ENCODE assay signal across 15 cellular contexts in the genomic region with DNA sequence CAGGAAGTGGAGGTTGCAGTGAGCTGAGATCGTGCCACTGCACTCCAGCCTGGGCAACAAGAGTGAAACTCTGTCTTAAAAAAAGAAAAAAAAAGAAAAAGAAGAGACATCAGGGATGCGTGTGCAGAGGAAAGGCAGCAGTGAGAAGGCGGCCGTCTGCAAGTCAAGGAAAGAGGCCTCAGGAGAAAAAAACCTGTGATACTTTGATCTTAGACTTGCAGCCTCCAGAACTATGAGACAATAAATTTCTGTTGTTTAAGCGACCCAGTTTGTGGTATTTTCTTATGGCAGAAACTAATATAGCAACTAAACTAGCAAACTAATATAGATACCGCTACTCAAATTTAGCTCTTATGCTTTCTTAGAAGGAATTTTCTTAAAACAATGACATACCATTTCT. TPM values are rescaled to one million over a fixed set of nuclear protein-coding genes. Genes with fewer than 3 reads are reported as not detected.
DNase-seq lines count a peak whose midpoint lies in the region; ATAC-seq and TF ChIP-seq lines count a peak whose summit lies in the region.
"Had no signal": no experiment of that assay in that cellular context is flagged by ENCODE, and none has a peak within 500 bp of the region (broad histone marks: within the 10 kb centered on the region; RNA-seq: fewer than 3 reads in every experiment).

No MANE protein-coding gene starts in this region.

- H3K36me3 Mint-ChIP-seq in activated T-cell treated with anti-CD3 and anti-CD28 coated beads, Interleukin-2, amount 50 U/mL, for 24 hours (ENCODE audit: low read depth), result no peaks in the 10 kb centered on the region
- peaks cover 31% of the 10 kb centered on the region for H3K36me3 Mint-ChIP-seq in activated B cell treated with CpG ODN at 0.5 μM for 24 hours (ENCODE audit: low read depth)
- peaks cover 3% of the 10 kb centered on the region for H3K36me3 Mint-ChIP-seq in effector memory CD8-positive, alpha-beta T cell (ENCODE audit: insufficient read depth)

- H3K79me2 ChIP-seq in DND-41 (ENCODE audit: insufficient read depth, low read length), result no peaks in the 10 kb centered on the region

- peak overlapping the region; percentile 66 for H3K27ac Mint-ChIP-seq in activated T-cell treated with anti-CD3 and anti-CD28 coated beads, Interleukin-2, amount 50 U/mL, for 24 hours
- peak overlapping the region; percentile 50 for H3K27ac Mint-ChIP-seq in activated B cell treated with CpG ODN at 0.5 μM for 24 hours
- peak overlapping the region; percentile 44 to 84 for H3K27ac Mint-ChIP-seq in effector memory CD8-positive, alpha-beta T cell
- H3K27ac Mint-ChIP-seq: GM23338 had no signal

- peak; percentile 20; the same call in 1 of the 3 replicates for ATAC-seq in DND-41 (ENCODE audit: insufficient read depth, low read depth)
- no peak for ATAC-seq in activated B cell treated with CpG ODN at 0.5 μM for 24 hours (ENCODE audit: low read depth)
- ATAC-seq in effector memory CD8-positive, alpha-beta T cell (replicated peaks), result no peak
- ATAC-seq: GM23338 had no signal

- CTCF ChIA-PET in activated B cell treated with CpG ODN at 0.5 μM for 24 hours (lab: Charles Lee), result no interaction called here

- intact Hi-C loops in activated B cell treated with CpG ODN at 0.5 μM for 24 hours (cut with micrococcal nuclease), result no loop called here

- no peak overlapping the region for H3K4me2 ChIP-seq in DND-41 (ENCODE audit: insufficient read depth, low read length)
- H3K4me2 ChIP-seq: GM23338 had no signal

- H3K4me1 ChIP-seq in DND-41 (ENCODE audit: insufficient read depth, low read length), result peaks cover 19% of the 10 kb centered on the region

- H3K36me3 ChIP-seq in DND-41 (ENCODE audit: insufficient read depth, low read length), result no peaks in the 10 kb centered on the region

- DNase-seq in activated T-cell treated with anti-CD3 and anti-CD28 coated beads, Interleukin-2, amount 50 U/mL, for 24 hours, result no peak
- DNase-seq in activated T-cell treated with anti-CD3 and anti-CD28 coated beads for 4 hours, result no peak
- DNase-seq in DND-41, result no peak
- no peak for DNase-seq in activated B cell treated with CpG ODN at 0.5 μM for 24 hours
- no peak for DNase-seq in effector memory CD8-positive, alpha-beta T cell
- DNase-seq in NOMO-1 treated with dmso at 0.1 percent for 144 hours (lab: John Stamatoyannopoulos, UW; ENCODE audit: unreplicated experiment), result no peak
- no peak for DNase-seq in NCI-H2107 treated with DMSO at 0.1 percent for 48 hours (lab: John Stamatoyannopoulos, UW; ENCODE audit: unreplicated experiment)
- DNase-seq: AML-193, Calu3, KBM-7, NCI-H1436 treated with DMSO at 0.1 percent for 48 hours, NCI-H2081, NCI-H524 had no signal

- peaks cover 42% of the 10 kb centered on the region for H3K4me1 Mint-ChIP-seq in activated T-cell treated with anti-CD3 and anti-CD28 coated beads, Interleukin-2, amount 50 U/mL, for 24 hours (ENCODE audit: low read depth)
- H3K4me1 Mint-ChIP-seq in activated B cell treated with CpG ODN at 0.5 μM for 24 hours, result peaks cover 26% of the 10 kb centered on the region
- peaks cover 13 to 25% of the 10 kb centered on the region in 2 donors for H3K4me1 Mint-ChIP-seq in effector memory CD8-positive, alpha-beta T cell (ENCODE audit: low read depth in 2 of 2)

- H3K4me3 ChIP-seq in DND-41 (ENCODE audit: low read depth in 1 of 2, low read length in 2 of 2), result no peak overlapping the region
- H3K4me3 ChIP-seq: GM23338 had no signal

- POLR2A ChIA-PET in activated B cell treated with CpG ODN at 0.5 μM for 24 hours (lab: Charles Lee), result interaction anchor here (1.6 kb wide), 1 partner anchor 9 kb away, joined by 4 read pairs; no protein-coding TSS in a partner anchor

- no peaks in the 10 kb centered on the region for H3K27me3 Mint-ChIP-seq in activated T-cell treated with anti-CD3 and anti-CD28 coated beads, Interleukin-2, amount 50 U/mL, for 24 hours
- H3K27me3 Mint-ChIP-seq in activated B cell treated with CpG ODN at 0.5 μM for 24 hours, result no peaks in the 10 kb centered on the region
- no peaks in the 10 kb centered on the region for H3K27me3 Mint-ChIP-seq in effector memory CD8-positive, alpha-beta T cell

- H3K9me3 ChIP-seq in DND-41 (ENCODE audit: insufficient read depth, low read length, severe bottlenecking), result no peaks in the 10 kb centered on the region

- no peak overlapping the region for H3K9ac ChIP-seq in DND-41 (ENCODE audit: low read depth, low read length)

- no peak overlapping the region for H3K27ac ChIP-seq in DND-41 (ENCODE audit: low read length)

- H3K4me3 Mint-ChIP-seq in activated T-cell treated with anti-CD3 and anti-CD28 coated beads, Interleukin-2, amount 50 U/mL, for 24 hours, result no peak overlapping the region
- no peak overlapping the region for H3K4me3 Mint-ChIP-seq in activated B cell treated with CpG ODN at 0.5 μM for 24 hours
- H3K4me3 Mint-ChIP-seq in effector memory CD8-positive, alpha-beta T cell, result no peak overlapping the region
- H3K4me3 Mint-ChIP-seq: GM23338 had no signal

- no peaks in the 10 kb centered on the region for H4K20me1 ChIP-seq in DND-41 (ENCODE audit: insufficient read depth, low read length)

- H3K27me3 ChIP-seq in DND-41 (ENCODE audit: insufficient read depth, low read length, poor library complexity), result no peaks in the 10 kb centered on the region

- TF ChIP-seq CTCF in DND-41 (IDR thresholded peaks at IDR 0.05; ENCODE audit: borderline replicate concordance, extremely low read depth, low read length, poor library complexity, severe bottlenecking), result no peak
- no peak for TF ChIP-seq CTCF in activated B cell treated with CpG ODN at 0.5 μM for 24 hours (IDR thresholded peaks at IDR 0.05)

- H3K9me3 Mint-ChIP-seq in activated T-cell treated with anti-CD3 and anti-CD28 coated beads, Interleukin-2, amount 50 U/mL, for 24 hours, result no peaks in the 10 kb centered on the region
- no peaks in the 10 kb centered on the region for H3K9me3 Mint-ChIP-seq in activated B cell treated with CpG ODN at 0.5 μM for 24 hours
- no peaks in the 10 kb centered on the region for H3K9me3 Mint-ChIP-seq in effector memory CD8-positive, alpha-beta T cell
- H3K9me3 Mint-ChIP-seq: GM23338 had no signal

- no peak overlapping the region for H2AFZ ChIP-seq in DND-41 (ENCODE audit: low read depth, low read length)
- H2AFZ ChIP-seq: GM23338 had no signal

RNA-seq across cellular contexts. Expression of a gene that starts 36.1 kb away (rescaled TPM):
- total RNA-seq in activated B cell treated with CpG ODN at 0.5 μM for 24 hours, result 362 and 435 TPM in 2 replicates
- total RNA-seq: RPMI7951 had no signal

RNA-seq across cellular contexts. Expression of a gene that starts 55.5 kb away (rescaled TPM):
- 128 and 133 TPM in 2 replicates for total RNA-seq in activated B cell treated with CpG ODN at 0.5 μM for 24 hours
